ENCODE assay signal across 17 cellular contexts in the genomic region with DNA sequence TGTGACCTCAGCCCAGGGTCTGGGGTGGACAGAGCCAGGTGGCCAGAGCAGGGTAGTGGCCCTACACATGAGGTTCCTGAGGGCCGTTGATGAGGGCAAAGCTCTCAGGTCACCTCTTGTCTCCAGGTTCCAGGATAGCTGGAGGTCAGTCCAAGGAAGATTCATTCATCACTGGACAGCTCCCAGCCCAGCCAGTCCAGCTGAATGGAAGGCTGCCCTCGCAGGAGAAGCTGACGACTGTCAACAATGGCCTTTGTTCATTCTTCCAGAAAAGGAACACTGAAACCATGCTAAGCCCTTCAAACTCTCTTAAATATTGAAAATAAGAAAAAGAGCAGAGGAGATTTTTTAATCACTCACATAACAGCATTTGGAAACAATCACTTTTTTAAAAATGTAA.
DNase-seq lines count a peak whose midpoint lies in the region; ATAC-seq lines count a peak whose summit lies in the region.
"Had no signal": no experiment of that assay in that cellular context is flagged by ENCODE, and none has a peak within 500 bp of the region (broad histone marks: within the 10 kb centered on the region; RNA-seq: fewer than 3 reads in every experiment).

No MANE protein-coding gene starts in this region.

- peak; percentile 41 for DNase-seq in NCI-H69 (lab: John Stamatoyannopoulos, UW)
- peak in 52 of 61 donors; percentile 3 to 72 (median 41) for DNase-seq in caudate nucleus (lab: John Stamatoyannopoulos, UW)
- DNase-seq in middle frontal gyrus (ENCODE audit: extremely low spot score, low spot score): peak; percentile 51
- DNase-seq in activated naive CD8-positive, alpha-beta T cell treated with anti-CD3 and anti-CD28 coated beads, Interleukin-2, amount 50 U/mL, for 24 hours: no peak
- DNase-seq in NCI-H526 (lab: John Stamatoyannopoulos, UW): no peak
- DNase-seq: activated CD4-positive, alpha-beta T cell treated with anti-CD3 and anti-CD28 coated beads for 4 hours; AML-193; cortex of kidney; lower lobe of right lung; naive B cell; ovary; Right ventricle myocardium superior had no signal

- H3K27ac ChIP-seq in caudate nucleus (ENCODE audit: low read depth, low read length) (peak overlapping the region; percentile 68), temporal lobe (ENCODE audit: low read depth, low read length) (peak overlapping the region; percentile 84)
- H3K27ac ChIP-seq: lower lobe of right lung, ovary, thoracic aorta had no signal

- peaks cover 23% of the 10 kb centered on the region for H3K27me3 Mint-ChIP-seq in activated naive CD8-positive, alpha-beta T cell treated with anti-CD3 and anti-CD28 coated beads, Interleukin-2, amount 50 U/mL, for 24 hours

- H3K4me1 Mint-ChIP-seq in activated naive CD8-positive, alpha-beta T cell treated with anti-CD3 and anti-CD28 coated beads, Interleukin-2, amount 50 U/mL, for 24 hours: no peaks in the 10 kb centered on the region
- H3K4me1 Mint-ChIP-seq: naive B cell; stimulated activated effector memory CD8-positive, alpha-beta T cell treated with anti-CD3 and anti-CD28 coated beads, Interleukin-12 subunit alpha, Interleukin-12 subunit beta, amount 100 ng/mL, for 72 hours had no signal

- H3K4me3 Mint-ChIP-seq in activated naive CD8-positive, alpha-beta T cell treated with anti-CD3 and anti-CD28 coated beads, Interleukin-2, amount 50 U/mL, for 24 hours: no peak overlapping the region
- H3K4me3 Mint-ChIP-seq: naive B cell; stimulated activated effector memory CD8-positive, alpha-beta T cell treated with anti-CD3 and anti-CD28 coated beads, Interleukin-12 subunit alpha, Interleukin-12 subunit beta, amount 100 ng/mL, for 72 hours had no signal

- H3K36me3 Mint-ChIP-seq in activated naive CD8-positive, alpha-beta T cell treated with anti-CD3 and anti-CD28 coated beads, Interleukin-2, amount 50 U/mL, for 24 hours (ENCODE audit: low read depth): no peaks in the 10 kb centered on the region
- H3K36me3 Mint-ChIP-seq: stimulated activated effector memory CD8-positive, alpha-beta T cell treated with anti-CD3 and anti-CD28 coated beads, Interleukin-12 subunit alpha, Interleukin-12 subunit beta, amount 100 ng/mL, for 72 hours had no signal

- H3K9me3 Mint-ChIP-seq in activated naive CD8-positive, alpha-beta T cell treated with anti-CD3 and anti-CD28 coated beads, Interleukin-2, amount 50 U/mL, for 24 hours: no peaks in the 10 kb centered on the region
- H3K9me3 Mint-ChIP-seq: stimulated activated effector memory CD8-positive, alpha-beta T cell treated with anti-CD3 and anti-CD28 coated beads, Interleukin-12 subunit alpha, Interleukin-12 subunit beta, amount 100 ng/mL, for 72 hours had no signal

- ATAC-seq in activated naive CD8-positive, alpha-beta T cell treated with anti-CD3 and anti-CD28 coated beads, Interleukin-2, amount 50 U/mL, for 24 hours: no peak
- no peak for ATAC-seq in HG02852 (IDR thresholded peaks at IDR 0.05; ENCODE audit: unreplicated experiment)
- ATAC-seq: stimulated activated effector memory CD8-positive, alpha-beta T cell treated with anti-CD3 and anti-CD28 coated beads, Interleukin-12 subunit alpha, Interleukin-12 subunit beta, amount 100 ng/mL, for 72 hours had no signal

- H3K27ac Mint-ChIP-seq in activated naive CD8-positive, alpha-beta T cell treated with anti-CD3 and anti-CD28 coated beads, Interleukin-2, amount 50 U/mL, for 24 hours: no peak overlapping the region
- H3K27ac Mint-ChIP-seq: activated T-helper 2 cell treated with anti-CD3 and anti-CD28 coated beads, Interferon-gamma antibody, Interleukin-2, Interleukin-4, amounts not matched to agents 10 μg/mL and 5 μg/mL and 100 μg/mL, durations not matched to agents 14 hours and 24 hours and 36 hours; naive B cell; stimulated activated effector memory CD8-positive, alpha-beta T cell treated with anti-CD3 and anti-CD28 coated beads, Interleukin-12 subunit alpha, Interleukin-12 subunit beta, amount 100 ng/mL, for 72 hours had no signal

Comparison
In these comparisons a context has a peak if more than half of its experiments do, and no peak if none do; other contexts are left out.
1. DNase-seq: peak in NCI-H69 (single experiment), caudate nucleus (52 of 61) and middle frontal gyrus (single experiment); none in activated naive CD8-positive, alpha-beta T cell treated with anti-CD3 and anti-CD28 coated beads, Interleukin-2, amount 50 U/mL, for 24 hours (single experiment) and NCI-H526 (0 of 2).